Comparison of ENCODE assay signal across 1 cellular context in genomic region chr3:80785475-80785874, GRCh38.
TF ChIP-seq lines count a peak whose summit lies in the region.

No MANE protein-coding gene starts in this region.

TF ChIP-seq in WTC11, 78 proteins besides CTCF, POLR2A, EP300 and RAD21 (continued from another document):
- no peak for TF ChIP-seq ZNF532 (CRISPR knock-in tag; IDR thresholded peaks at IDR 0.05; ENCODE audit: borderline replicate concordance)
- TF ChIP-seq SMAD3 (CRISPR knock-in tag; IDR thresholded peaks at IDR 0.05; ENCODE audit: borderline replicate concordance): no peak
- no peak for TF ChIP-seq IRF1 (CRISPR knock-in tag; IDR thresholded peaks at IDR 0.05)
